27 cellular contexts compared by ENCODE assay signal in the genomic region with DNA sequence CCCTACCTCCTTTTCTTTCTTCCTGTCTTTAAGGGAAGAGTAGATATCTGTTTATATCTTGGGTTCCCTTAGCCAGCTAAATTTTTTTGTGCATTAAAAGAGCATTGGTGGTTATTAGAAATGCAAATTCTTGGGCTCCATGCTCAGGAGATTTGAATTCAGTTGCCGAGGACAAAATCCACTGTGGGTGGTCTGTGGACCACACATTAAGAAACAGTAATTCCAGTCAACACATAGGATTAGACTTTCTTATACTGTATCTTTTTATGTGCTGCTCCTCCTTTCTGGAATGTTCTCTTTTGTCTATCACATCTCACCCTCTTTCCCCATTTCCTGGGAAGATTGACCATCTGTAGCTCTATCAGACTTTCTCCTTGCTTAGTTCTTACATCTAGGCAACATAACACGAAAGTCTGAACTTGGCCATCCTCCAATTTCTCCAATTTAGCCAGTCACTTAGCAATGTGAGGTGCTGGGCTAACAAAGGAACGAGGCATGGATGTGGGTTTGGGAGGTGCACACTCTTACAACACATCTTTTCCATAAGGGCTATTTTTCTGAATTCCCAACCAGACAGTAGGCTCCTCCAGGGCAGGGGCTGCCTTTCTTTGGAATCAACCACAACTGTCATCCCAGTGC. TPM values are rescaled to one million over a fixed set of nuclear protein-coding genes. Genes with fewer than 3 reads are reported as not detected.
DNase-seq lines count a peak whose midpoint lies in the region; ATAC-seq and TF ChIP-seq lines count a peak whose summit lies in the region.
"Had no signal": no experiment of that assay in that cellular context is flagged by ENCODE, and none has a peak within 500 bp of the region (broad histone marks: within the 10 kb centered on the region; RNA-seq: fewer than 3 reads in every experiment).

No MANE protein-coding gene starts in this region.

- H3K27ac ChIP-seq in mucosa of rectum (ENCODE audit: low read depth in 2 of 2, low read length in 2 of 2) (peak overlapping the region; percentile 7 to 38), tibial artery (peak overlapping the region; percentile 69 to 77), foreskin keratinocyte (no peak overlapping the region)
- H3K27ac ChIP-seq: hepatocyte had no signal

- CTCF ChIA-PET in activated naive CD4-positive, alpha-beta T cell treated with anti-CD3 and anti-CD28 coated beads for 36 hours (lab: Charles Lee): no interaction called here

- ATAC-seq in foreskin keratinocyte: no peak
- ATAC-seq: activated T-helper 17 cell treated with anti-CD3 and anti-CD28 coated beads, Interleukin-2, amount 50 U/mL, for 72 hours; naive thymus-derived CD4-positive, alpha-beta T cell; Panc1 had no signal

- H3K4me3 Mint-ChIP-seq in activated naive CD4-positive, alpha-beta T cell treated with anti-CD3 and anti-CD28 coated beads, Interleukin-2, amount 50 U/mL, for 24 hours: no peak overlapping the region
- H3K4me3 Mint-ChIP-seq in activated naive CD4-positive, alpha-beta T cell treated with anti-CD3 and anti-CD28 coated beads for 36 hours: no peak overlapping the region
- no peak overlapping the region for H3K4me3 Mint-ChIP-seq in T-helper 2 cell treated with Interferon-gamma antibody and Interleukin-4, amounts not matched to agents 5 μg/mL and 100 μg/mL, for 36 hours
- H3K4me3 Mint-ChIP-seq: activated CD4-positive, alpha-beta memory T cell treated with anti-CD3 and anti-CD28 coated beads for 36 hours; activated naive CD8-positive, alpha-beta T cell treated with anti-CD3 and anti-CD28 coated beads, Interleukin-2, amount 10 ng/mL, durations not matched to agents 7 days and 5 days; activated T-helper 17 cell treated with anti-CD3 and anti-CD28 coated beads, Interleukin-2, amount 50 U/mL, for 72 hours; CD4-positive, alpha-beta T cell; IgD-negative memory B cell; naive thymus-derived CD4-positive, alpha-beta T cell had no signal

- no peak overlapping the region for H3K9ac ChIP-seq in mucosa of rectum (ENCODE audit: low read depth in 1 of 2, low read length in 2 of 2)

- H3K36me3 ChIP-seq in mucosa of rectum (ENCODE audit: control insufficient read depth in 2 of 2, insufficient read depth in 2 of 2, low read length in 2 of 2) (no peaks in the 10 kb centered on the region), tibial artery (no peaks in the 10 kb centered on the region)

- H3K4me1 ChIP-seq in mucosa of rectum (ENCODE audit: control insufficient read depth in 2 of 2, insufficient read depth in 2 of 2, low read length in 2 of 2): peaks cover 0 to 3% of the 10 kb centered on the region in 2 donors
- peaks cover 0 to 41% (median 15%) of the 10 kb centered on the region in 4 donors for H3K4me1 ChIP-seq in tibial artery
- no peaks in the 10 kb centered on the region for H3K4me1 ChIP-seq in foreskin keratinocyte

- intact Hi-C loops in activated naive CD4-positive, alpha-beta T cell treated with anti-CD3 and anti-CD28 coated beads for 36 hours (cut with micrococcal nuclease): no loop called here
- intact Hi-C loops in tibial artery (cut with DNase I; ENCODE audit: low total_unique reads): no loop called here

- H3K27me3 Mint-ChIP-seq in activated naive CD4-positive, alpha-beta T cell treated with anti-CD3 and anti-CD28 coated beads, Interleukin-2, amount 50 U/mL, for 24 hours: peaks cover 21% of the 10 kb centered on the region
- H3K27me3 Mint-ChIP-seq in activated naive CD4-positive, alpha-beta T cell treated with anti-CD3 and anti-CD28 coated beads for 36 hours (ENCODE audit: low read depth): peaks cover 14% of the 10 kb centered on the region
- peaks cover 23% of the 10 kb centered on the region for H3K27me3 Mint-ChIP-seq in T-helper 2 cell treated with Interferon-gamma antibody and Interleukin-4, amounts not matched to agents 5 μg/mL and 100 μg/mL, for 36 hours (ENCODE audit: low read depth)

- TF ChIP-seq CTCF in tibial artery (IDR thresholded peaks at IDR 0.05) (no peak), foreskin keratinocyte (conservative IDR thresholded peaks at IDR 0.05) (no peak)

- H3K27ac Mint-ChIP-seq in activated naive CD4-positive, alpha-beta T cell treated with anti-CD3 and anti-CD28 coated beads, Interleukin-2, amount 50 U/mL, for 24 hours: peak overlapping the region; percentile 32
- no peak overlapping the region for H3K27ac Mint-ChIP-seq in activated naive CD4-positive, alpha-beta T cell treated with anti-CD3 and anti-CD28 coated beads for 36 hours
- no peak overlapping the region for H3K27ac Mint-ChIP-seq in T-helper 2 cell treated with Interferon-gamma antibody and Interleukin-4, amounts not matched to agents 5 μg/mL and 100 μg/mL, for 36 hours
- H3K27ac Mint-ChIP-seq: activated CD4-positive, alpha-beta memory T cell treated with anti-CD3 and anti-CD28 coated beads for 36 hours; activated naive CD8-positive, alpha-beta T cell treated with anti-CD3 and anti-CD28 coated beads, Interleukin-2, amount 10 ng/mL, durations not matched to agents 7 days and 5 days; activated T-helper 17 cell treated with anti-CD3 and anti-CD28 coated beads, Interleukin-2, amount 50 U/mL, for 72 hours; CD4-positive, alpha-beta T cell; IgD-negative memory B cell had no signal

- H3K4me3 ChIP-seq in mucosa of rectum (ENCODE audit: low read length in 2 of 2) (no peak overlapping the region), tibial artery (no peak overlapping the region)
- H3K4me3 ChIP-seq: hepatocyte had no signal

- no peak for DNase-seq in activated naive CD4-positive, alpha-beta T cell treated with anti-CD3 and anti-CD28 coated beads for 36 hours
- peak; percentile 4 for DNase-seq in dedifferentiated amniotic fluid mesenchymal stem cell (ENCODE audit: extremely low spot score)
- no peak for DNase-seq in tibial artery
- no peak for DNase-seq in Kasumi-1 (lab: John Stamatoyannopoulos, UW)
- no peak for DNase-seq in T-helper 2 cell treated with Interferon-gamma antibody and Interleukin-4, amounts not matched to agents 5 μg/mL and 100 μg/mL, for 36 hours (ENCODE audit: low spot score)
- DNase-seq in foreskin keratinocyte: no peak
- DNase-seq: 8988T; activated CD4-positive, alpha-beta memory T cell treated with anti-CD3 and anti-CD28 coated beads for 36 hours; activated CD4-positive, CD25-positive, alpha-beta regulatory T cell treated with anti-CD3 and anti-CD28 coated beads, Interleukin-2, amount 50 U/mL, for 72 hours; activated naive CD8-positive, alpha-beta T cell treated with anti-CD3 and anti-CD28 coated beads, Interleukin-2, amount 10 ng/mL, durations not matched to agents 7 days and 5 days; CD4-positive, alpha-beta T cell; effector CD4-positive, alpha-beta T cell; foreskin fibroblast; HCEC 1CT; naive thymus-derived CD4-positive, alpha-beta T cell; NCI-H1105; NCI-H1930; retina; SIG-M5; stimulated activated CD4-positive, alpha-beta T cell treated with anti-CD3 and anti-CD28 coated beads, Interleukin-2, amount 100 ng/mL, for 48 hours had no signal

- no peaks in the 10 kb centered on the region for H3K36me3 Mint-ChIP-seq in activated naive CD4-positive, alpha-beta T cell treated with anti-CD3 and anti-CD28 coated beads, Interleukin-2, amount 50 U/mL, for 24 hours
- H3K36me3 Mint-ChIP-seq in activated naive CD4-positive, alpha-beta T cell treated with anti-CD3 and anti-CD28 coated beads for 36 hours (ENCODE audit: low read depth): no peaks in the 10 kb centered on the region
- no peaks in the 10 kb centered on the region for H3K36me3 Mint-ChIP-seq in T-helper 2 cell treated with Interferon-gamma antibody and Interleukin-4, amounts not matched to agents 5 μg/mL and 100 μg/mL, for 36 hours (ENCODE audit: low read depth)
- H3K36me3 Mint-ChIP-seq: activated CD4-positive, alpha-beta memory T cell treated with anti-CD3 and anti-CD28 coated beads for 36 hours; activated naive CD8-positive, alpha-beta T cell treated with anti-CD3 and anti-CD28 coated beads, Interleukin-2, amount 10 ng/mL, durations not matched to agents 7 days and 5 days; IgD-negative memory B cell; naive thymus-derived CD4-positive, alpha-beta T cell had no signal

- peaks cover 5% of the 10 kb centered on the region for H3K4me1 Mint-ChIP-seq in activated naive CD4-positive, alpha-beta T cell treated with anti-CD3 and anti-CD28 coated beads, Interleukin-2, amount 50 U/mL, for 24 hours
- H3K4me1 Mint-ChIP-seq in activated naive CD4-positive, alpha-beta T cell treated with anti-CD3 and anti-CD28 coated beads for 36 hours (ENCODE audit: low read depth): peaks cover 2% of the 10 kb centered on the region
- no peaks in the 10 kb centered on the region for H3K4me1 Mint-ChIP-seq in T-helper 2 cell treated with Interferon-gamma antibody and Interleukin-4, amounts not matched to agents 5 μg/mL and 100 μg/mL, for 36 hours (ENCODE audit: low read depth)
- H3K4me1 Mint-ChIP-seq: activated naive CD8-positive, alpha-beta T cell treated with anti-CD3 and anti-CD28 coated beads, Interleukin-2, amount 10 ng/mL, durations not matched to agents 7 days and 5 days; activated T-helper 17 cell treated with anti-CD3 and anti-CD28 coated beads, Interleukin-2, amount 50 U/mL, for 72 hours had no signal

- H3K9me3 Mint-ChIP-seq in activated naive CD4-positive, alpha-beta T cell treated with anti-CD3 and anti-CD28 coated beads, Interleukin-2, amount 50 U/mL, for 24 hours: no peaks in the 10 kb centered on the region
- H3K9me3 Mint-ChIP-seq in activated naive CD4-positive, alpha-beta T cell treated with anti-CD3 and anti-CD28 coated beads for 36 hours: no peaks in the 10 kb centered on the region
- H3K9me3 Mint-ChIP-seq in T-helper 2 cell treated with Interferon-gamma antibody and Interleukin-4, amounts not matched to agents 5 μg/mL and 100 μg/mL, for 36 hours: no peaks in the 10 kb centered on the region
- H3K9me3 Mint-ChIP-seq: activated CD4-positive, alpha-beta memory T cell treated with anti-CD3 and anti-CD28 coated beads for 36 hours; activated naive CD8-positive, alpha-beta T cell treated with anti-CD3 and anti-CD28 coated beads, Interleukin-2, amount 10 ng/mL, durations not matched to agents 7 days and 5 days; activated T-helper 17 cell treated with anti-CD3 and anti-CD28 coated beads, Interleukin-2, amount 50 U/mL, for 72 hours; CD4-positive, alpha-beta T cell; naive thymus-derived CD4-positive, alpha-beta T cell had no signal

- H3K27me3 ChIP-seq in mucosa of rectum (ENCODE audit: control insufficient read depth in 2 of 2, insufficient read depth in 2 of 2, low read length in 2 of 2): peaks cover 10% of the 10 kb centered on the region in 2 donors
- H3K27me3 ChIP-seq in tibial artery: no peaks in the 10 kb centered on the region
- peaks cover 62% of the 10 kb centered on the region for H3K27me3 ChIP-seq in foreskin keratinocyte

- H3K9me3 ChIP-seq in mucosa of rectum (ENCODE audit: control insufficient read depth in 2 of 2, low read length in 2 of 2) (no peaks in the 10 kb centered on the region), tibial artery (no peaks in the 10 kb centered on the region)

RNA-seq across cellular contexts. Expression of a gene that starts 5.3 kb away (rescaled TPM):
- total RNA-seq in activated naive CD4-positive, alpha-beta T cell treated with anti-CD3 and anti-CD28 coated beads for 36 hours: under 1 TPM in 1 of 2 experiments, not detected in 1; 0.25 TPM
- total RNA-seq in foreskin keratinocyte: not detected in 2 replicates
- 0.10 TPM in 1 of 2 replicates, not detected in the other for polyA plus RNA-seq in foreskin keratinocyte
- total RNA-seq: activated CD4-positive, alpha-beta memory T cell treated with anti-CD3 and anti-CD28 coated beads for 36 hours; activated naive CD8-positive, alpha-beta T cell treated with anti-CD3 and anti-CD28 coated beads, Interleukin-2, amount 10 ng/mL, durations not matched to agents 7 days and 5 days; activated T-helper 17 cell treated with anti-CD3 and anti-CD28 coated beads, Interleukin-2, amount 50 U/mL, for 72 hours; CD4-positive, alpha-beta T cell; naive thymus-derived CD4-positive, alpha-beta T cell; T-helper 1 cell treated with Interleukin-12 subunit alpha and Interleukin-12 subunit beta and Interleukin-4 antibody, amounts not matched to agents 30 ng/mL and 1 ng/mL, for 36 hours had no signal
- polyA plus RNA-seq: naive thymus-derived CD4-positive, alpha-beta T cell had no signal
